12 cellular contexts compared by ENCODE assay signal in genomic region chr7:133139350-133139749, GRCh38. TPM values are rescaled to one million over a fixed set of nuclear protein-coding genes. Genes with fewer than 3 reads are reported as not detected.
A peak's percentile ranks its signal among the peaks of the same experiment; 100 is the strongest.
DNase-seq lines count a peak whose midpoint lies in the region; ATAC-seq and TF ChIP-seq lines count a peak whose summit lies in the region.
"Had no signal": no experiment of that assay in that cellular context is flagged by ENCODE, and none has a peak within 500 bp of the region (broad histone marks: within the 10 kb centered on the region; RNA-seq: fewer than 3 reads in every experiment).

No MANE protein-coding gene starts in this region.

- H4K20me1 ChIP-seq in OCI-LY7 (ENCODE audit: insufficient read depth, low read length) = no peaks in the 10 kb centered on the region
- no peaks in the 10 kb centered on the region for H4K20me1 ChIP-seq in fibroblast of lung (ENCODE audit: control insufficient read depth, extremely low read depth, insufficient read depth, low read length)
- H4K20me1 ChIP-seq: BLaER1 had no signal

- ATAC-seq in activated CD4-positive, alpha-beta T cell treated with anti-CD3 and anti-CD28 coated beads for 36 hours = no peak
- ATAC-seq in gastrocnemius medialis = no peak
- no peak for ATAC-seq in HG02763 (IDR thresholded peaks at IDR 0.05; ENCODE audit: unreplicated experiment)
- ATAC-seq: Panc1 had no signal

- POLR2A ChIA-PET in activated CD4-positive, alpha-beta T cell treated with anti-CD3 and anti-CD28 coated beads for 36 hours (lab: Charles Lee) = no interaction called here
- POLR2A ChIA-PET in OCI-LY7 (lab: Charles Lee) = interaction anchor here (0.5 kb wide), 1 partner anchor 54 kb away, joined by 3 read pairs; no protein-coding TSS in a partner anchor

- no peaks in the 10 kb centered on the region for H3K4me1 ChIP-seq in OCI-LY7 (ENCODE audit: insufficient read depth, low read length, poor library complexity, severe bottlenecking)
- no peaks in the 10 kb centered on the region for H3K4me1 ChIP-seq in fibroblast of lung (ENCODE audit: control insufficient read depth, extremely low read depth, insufficient read depth, low read length)
- H3K4me1 ChIP-seq in gastrocnemius medialis = no peaks in the 10 kb centered on the region
- H3K4me1 ChIP-seq: BLaER1, HAP-1 had no signal

- no peak for TF ChIP-seq CTCF in OCI-LY7 (conservative IDR thresholded peaks at IDR 0.05; ENCODE audit: low read length)
- TF ChIP-seq CTCF in fibroblast of lung (conservative IDR thresholded peaks at IDR 0.05 in 1 of 2, IDR thresholded peaks at IDR 0.05 in 1 of 2; ENCODE audit: low read depth in 1 of 2, low read length in 2 of 2) = peak in 1 of 2 donors; percentile 24
- no peak for TF ChIP-seq CTCF in gastrocnemius medialis (IDR thresholded peaks at IDR 0.05 in 4 of 5, conservative IDR thresholded peaks at IDR 0.05 in 1 of 5)

- H3K27me3 ChIP-seq in fibroblast of lung (ENCODE audit: control insufficient read depth, insufficient read depth, low read length) (no peaks in the 10 kb centered on the region), gastrocnemius medialis (no peaks in the 10 kb centered on the region)
- H3K27me3 ChIP-seq: BLaER1 had no signal

- H3K9ac ChIP-seq in fibroblast of lung (ENCODE audit: insufficient read depth, low read length) = no peak overlapping the region
- H3K9ac ChIP-seq: BLaER1 had no signal

- DNase-seq in activated CD4-positive, alpha-beta T cell treated with anti-CD3 and anti-CD28 coated beads for 36 hours = peak; percentile 18
- no peak for DNase-seq in activated CD4-positive, alpha-beta T cell treated with anti-CD3 and anti-CD28 coated beads for 4 hours
- DNase-seq in OCI-LY7 (ENCODE audit: low spot score) = peak; percentile 1
- peak; percentile 48 to 51 for DNase-seq in fibroblast of lung (ENCODE audit: low read depth in 2 of 2)
- DNase-seq in skeletal muscle cell (ENCODE audit: low read depth) = peak; percentile 13
- DNase-seq in gastrocnemius medialis = no peak
- DNase-seq in effector CD8-positive, alpha-beta T cell (lab: John Stamatoyannopoulos, UW) = no peak
- DNase-seq: activated naive CD4-positive, alpha-beta T cell treated with Interleukin-2 at 50 U/mL for 16 hours had no signal

- H3K36me3 Mint-ChIP-seq in activated CD4-positive, alpha-beta T cell treated with anti-CD3 and anti-CD28 coated beads for 36 hours (ENCODE audit: low read depth) = no peaks in the 10 kb centered on the region

- H3K4me3 ChIP-seq in OCI-LY7 (ENCODE audit: low read depth, low read length, poor library complexity, severe bottlenecking) = no peak overlapping the region
- H3K4me3 ChIP-seq in fibroblast of lung (replicated peaks in 1 of 4; ENCODE audit: control extremely low read depth in 1 of 4, insufficient read depth in 1 of 4, low read depth in 3 of 4, low read length in 4 of 4) = no peak overlapping the region
- no peak overlapping the region for H3K4me3 ChIP-seq in skeletal muscle cell (ENCODE audit: low read depth, low read length)
- H3K4me3 ChIP-seq in gastrocnemius medialis = no peak overlapping the region
- H3K4me3 ChIP-seq: BLaER1, HAP-1 had no signal

- H3K4me2 ChIP-seq in OCI-LY7 (ENCODE audit: low read length) (no peak overlapping the region), fibroblast of lung (ENCODE audit: extremely low read depth, insufficient read depth, low read length) (no peak overlapping the region)
- H3K4me2 ChIP-seq: BLaER1 had no signal

- no peaks in the 10 kb centered on the region for H3K79me2 ChIP-seq in OCI-LY7 (ENCODE audit: insufficient read depth, low read depth, low read length)
- H3K79me2 ChIP-seq in fibroblast of lung (ENCODE audit: control insufficient read depth, insufficient read depth, low read length) = no peaks in the 10 kb centered on the region

- no peaks in the 10 kb centered on the region for H3K4me1 Mint-ChIP-seq in activated CD4-positive, alpha-beta T cell treated with anti-CD3 and anti-CD28 coated beads for 36 hours

- H2AFZ ChIP-seq in OCI-LY7 (ENCODE audit: low read length) (no peak overlapping the region), fibroblast of lung (ENCODE audit: low read length) (no peak overlapping the region)

- H3K27me3 Mint-ChIP-seq in activated CD4-positive, alpha-beta T cell treated with anti-CD3 and anti-CD28 coated beads for 36 hours = peaks cover 15% of the 10 kb centered on the region

- CTCF ChIA-PET in activated CD4-positive, alpha-beta T cell treated with anti-CD3 and anti-CD28 coated beads for 36 hours (lab: Charles Lee) = interaction anchor here (0.6 kb wide), 2 partner anchors 9 to 172 kb away, joined by 3 read pairs; no protein-coding TSS in a partner anchor
- CTCF ChIA-PET in OCI-LY7 (lab: Charles Lee; ENCODE audit: unreplicated experiment) = no interaction called here

- in situ Hi-C loops in gastrocnemius medialis (cut with MboI; ENCODE audit: low sequenced_read_pairs in 4 of 4) = no loop called here

- H3K27ac Mint-ChIP-seq in activated CD4-positive, alpha-beta T cell treated with anti-CD3 and anti-CD28 coated beads for 36 hours = no peak overlapping the region

- BruUV-seq in OCI-LY7 (replicated peaks; lab: Mats Ljungman, UMichigan) = no TSS peak

- H3K27ac ChIP-seq in OCI-LY7 (ENCODE audit: low read depth, low read length, poor library complexity, severe bottlenecking) = no peak overlapping the region
- H3K27ac ChIP-seq in fibroblast of lung (ENCODE audit: insufficient read depth, low read length) = no peak overlapping the region
- no peak overlapping the region for H3K27ac ChIP-seq in gastrocnemius medialis
- H3K27ac ChIP-seq: BLaER1 had no signal

- H3K36me3 ChIP-seq in OCI-LY7 (ENCODE audit: insufficient read depth, low read length) = no peaks in the 10 kb centered on the region
- H3K36me3 ChIP-seq in fibroblast of lung (ENCODE audit: control insufficient read depth, insufficient read depth, low read length) = no peaks in the 10 kb centered on the region
- no peaks in the 10 kb centered on the region for H3K36me3 ChIP-seq in gastrocnemius medialis
- H3K36me3 ChIP-seq: BLaER1, HAP-1 had no signal

- no peaks in the 10 kb centered on the region for H3K9me2 ChIP-seq in OCI-LY7 (ENCODE audit: insufficient read depth, low read length)

- no peak overlapping the region for H3K4me3 Mint-ChIP-seq in activated CD4-positive, alpha-beta T cell treated with anti-CD3 and anti-CD28 coated beads for 36 hours

- intact Hi-C loops in activated CD4-positive, alpha-beta T cell treated with anti-CD3 and anti-CD28 coated beads for 36 hours (cut with DNase I, micrococcal nuclease) = no loop called here
- intact Hi-C loops in OCI-LY7 (cut with micrococcal nuclease; ENCODE audit: unreplicated experiment) (no loop called here), gastrocnemius medialis (cut with DNase I; ENCODE audit: low total_unique reads) (no loop called here)

- TF ChIP-seq POLR2A in gastrocnemius medialis (IDR thresholded peaks at IDR 0.05) = no peak

- no peaks in the 10 kb centered on the region for H3K9me3 ChIP-seq in OCI-LY7 (ENCODE audit: low read length)
- no peaks in the 10 kb centered on the region for H3K9me3 ChIP-seq in fibroblast of lung (ENCODE audit: control insufficient read depth, insufficient read depth, low read depth, low read length)
- no peaks in the 10 kb centered on the region for H3K9me3 ChIP-seq in gastrocnemius medialis
- H3K9me3 ChIP-seq: BLaER1, HAP-1 had no signal

- H3K9me3 Mint-ChIP-seq in activated CD4-positive, alpha-beta T cell treated with anti-CD3 and anti-CD28 coated beads for 36 hours (ENCODE audit: low read depth) = no peaks in the 10 kb centered on the region

RNA-seq across cellular contexts. Expression of gene CHCHD3, which starts 57.5 kb away (rescaled TPM):
- total RNA-seq in activated CD4-positive, alpha-beta T cell treated with anti-CD3 and anti-CD28 coated beads for 36 hours = 10 to 100 TPM; 63.0 to 71.9 TPM
- 83.8 and 141 TPM in 2 replicates for total RNA-seq in OCI-LY7 (2014; rRNA removed; shearing (Covaris generic))
- total RNA-seq in OCI-LY7 (2022) = 83.5 and 86.7 TPM in 2 replicates
- 88.3 and 94.0 TPM in 2 replicates for total RNA-seq in fibroblast of lung
- 80.8 and 100 TPM in 2 replicates for polyA plus RNA-seq in fibroblast of lung
- 59.8 and 75.1 TPM in 2 replicates for polyA plus RNA-seq in fibroblast of lung (2012)
- polyA minus RNA-seq in fibroblast of lung (ENCODE audit: low replicate concordance) = 3.1 and 4.6 TPM in 2 replicates
- total RNA-seq in gastrocnemius medialis = 100 to 1,000 TPM; 110 to 177 (median 131) TPM

Comparison
In these comparisons a context has a peak if more than half of its experiments do, and no peak if none do; other contexts are left out.
1. DNase-seq: peak in activated CD4-positive, alpha-beta T cell treated with anti-CD3 and anti-CD28 coated beads for 36 hours (single experiment), OCI-LY7 (single experiment), fibroblast of lung (2 of 2) and skeletal muscle cell (single experiment); none in activated CD4-positive, alpha-beta T cell treated with anti-CD3 and anti-CD28 coated beads for 4 hours (0 of 2), gastrocnemius medialis (0 of 2) and effector CD8-positive, alpha-beta T cell (single experiment).